In genomic region chr11:65354265-65355012, GRCh38 we compare ENCODE assay signal across 8 cellular contexts. TPM values are rescaled to one million over a fixed set of nuclear protein-coding genes. Genes with fewer than 3 reads are reported as not detected.
A peak's percentile ranks its signal among the peaks of the same experiment; 100 is the strongest.
DNase-seq lines count a peak whose midpoint lies in the region; ATAC-seq, FAIRE-seq and TF ChIP-seq lines count a peak whose summit lies in the region.

TIGD3 (plus strand) TSS chr11:65354751; CDS start chr11:65355809, 1,058 bp downstream.

- peaks cover 0 to 9% of the 10 kb centered on the region in 2 donors for H3K27me3 ChIP-seq in breast epithelium
- no peaks in the 10 kb centered on the region for H3K27me3 ChIP-seq in small intestine (ENCODE audit: control insufficient read depth in 2 of 2, insufficient read depth in 2 of 2, low read length in 2 of 2)

- H3K4me3 ChIP-seq in breast epithelium, result peak within 1 kb of the TSS; percentile 63 to 84 (median 78)
- peak within 1 kb of the TSS; percentile 59 to 68 for H3K4me3 ChIP-seq in small intestine (ENCODE audit: low read depth in 1 of 2, low read length in 2 of 2)

- 0 to 1% (median 0%) methylated on average over 50 to 79 of the region's 79 CpGs for WGBS in small intestine, 3 donors

- ATAC-seq in GM18873 (IDR thresholded peaks at IDR 0.05; ENCODE audit: low FRiP score, unreplicated experiment) (peak; percentile 62), HG03108 (IDR thresholded peaks at IDR 0.05; ENCODE audit: unreplicated experiment) (peak; percentile 86)

- FAIRE-seq in small intestine (lab: Jason Lieb, UNC), result no peak

- H3K27ac ChIP-seq in VCaP (peak within 1 kb of the TSS; percentile 83), breast epithelium (peak within 1 kb of the TSS; percentile 58 to 62), small intestine (ENCODE audit: low read depth in 1 of 2, low read length in 1 of 2) (peak within 1 kb of the TSS; percentile 30 to 79)

- H3K4me1 ChIP-seq in breast epithelium (peaks cover 4 to 5% of the 10 kb centered on the region in 2 donors), small intestine (ENCODE audit: control insufficient read depth in 2 of 2, insufficient read depth in 1 of 2, low read depth in 1 of 2, low read length in 1 of 2) (peaks cover 4 to 11% of the 10 kb centered on the region in 2 donors)

- H3K36me3 ChIP-seq in breast epithelium (no peaks in the 10 kb centered on the region), small intestine (ENCODE audit: control insufficient read depth in 2 of 2, insufficient read depth in 2 of 2, low read length in 2 of 2) (peaks cover 6 to 9% of the 10 kb centered on the region in 2 donors)

- TF ChIP-seq POLR2A in breast epithelium (IDR thresholded peaks at IDR 0.05), result no peak

- TF ChIP-seq CTCF in VCaP (conservative IDR thresholded peaks at IDR 0.05) (peak; percentile 18; the same call in 1 of the 2 replicates), breast epithelium (IDR thresholded peaks at IDR 0.05) (no peak)

- in situ Hi-C loops in ACHN (cut with HindIII; ENCODE audit: low pct_ligation_motif_present, low pct_unique_long_range_greater_than_20kb, low sequenced_read_pairs), result no loop called here

- intact Hi-C loops in breast epithelium (cut with DNase I; ENCODE audit: low total_unique reads), result no loop called here

- DNase-seq in ACHN (peak; percentile 93), NCI-H2196 (lab: John Stamatoyannopoulos, UW; ENCODE audit: unreplicated experiment) (peak; percentile 97), breast epithelium (ENCODE audit: low spot score in 2 of 2) (peak; percentile 95 to 98), iPS-NIHi7 (ENCODE audit: extremely low spot score) (peak; percentile 100), small intestine (peak; percentile 97)

- H3K9me3 ChIP-seq in breast epithelium, result no peaks in the 10 kb centered on the region
- H3K9me3 ChIP-seq in small intestine (ENCODE audit: control insufficient read depth, low read depth), result no peaks in the 10 kb centered on the region

RNA-seq across cellular contexts. Expression of gene TIGD3, which starts in this region (rescaled TPM):
- 1 to 10 TPM in 1 of 3 donors, under 1 TPM in 1, not detected in 1; 0.29 to 1.3 TPM for total RNA-seq in breast epithelium
- 1 to 10 TPM; 2.1 to 9.4 (median 5.1) TPM for polyA plus RNA-seq in small intestine

Comparison
In these comparisons a context has a peak if more than half of its experiments do, and no peak if none do; other contexts are left out.
1. Peak in every context shown above with its lines: DNase-seq, ATAC-seq, H3K4me3 ChIP-seq and H3K27ac ChIP-seq.